ENCODE assay signal across 1 cellular context in the genomic region with DNA sequence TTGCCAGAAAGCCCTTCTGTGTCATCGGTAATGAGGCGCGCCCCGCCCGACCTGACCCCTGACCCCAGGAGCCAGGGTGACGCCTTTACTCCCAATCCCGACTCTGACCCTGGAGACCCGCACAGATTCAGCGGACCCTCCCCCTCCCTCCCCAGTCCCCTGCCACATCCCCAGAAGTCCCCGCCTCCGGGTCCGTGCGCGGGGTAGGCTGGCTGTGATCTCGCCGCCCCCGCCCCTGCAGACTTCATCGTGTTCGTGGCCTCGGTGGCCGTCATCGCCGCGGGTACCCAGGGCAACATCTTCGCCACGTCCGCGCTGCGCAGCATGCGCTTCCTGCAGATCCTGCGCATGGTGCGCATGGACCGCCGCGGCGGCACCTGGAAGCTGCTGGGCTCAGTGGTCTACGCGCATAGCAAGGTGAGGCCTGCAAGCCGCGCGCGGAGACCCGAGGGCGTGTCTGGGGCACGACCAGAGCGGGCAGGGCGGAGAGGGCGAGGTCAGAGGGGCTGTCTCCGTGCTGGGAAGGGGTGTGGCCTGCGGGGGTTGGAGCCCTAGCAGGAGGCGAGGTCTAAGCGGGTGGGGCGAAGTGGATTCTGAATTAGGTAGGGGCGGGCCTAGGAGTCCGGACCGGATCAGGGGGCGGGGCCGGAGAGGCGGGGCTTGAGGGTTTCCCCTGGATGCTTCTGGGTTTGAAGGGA.
A peak's percentile ranks its signal among the peaks of the same experiment; 100 is the strongest.
TF ChIP-seq lines count a peak whose summit lies in the region.

No MANE protein-coding gene starts in this region.

TF ChIP-seq in H1, 55 proteins besides CTCF, POLR2A, EP300 and RAD21:
- TF ChIP-seq SIX5 (IDR thresholded peaks at IDR 0.05; ENCODE audit: low read depth, low read length) (no peak), TAF7 (optimal IDR thresholded peaks at IDR 0.05; ENCODE audit: borderline replicate concordance, low read depth, low read length) (no peak), KDM1A (IDR thresholded peaks at IDR 0.05; ENCODE audit: borderline replicate concordance, low read length) (peak; percentile 83; the same call in 1 of the 2 replicates), TEAD4 (IDR thresholded peaks at IDR 0.05; ENCODE audit: low read depth, low read length) (peak; percentile 78; the same call in 1 of the 2 replicates), PHF8 (conservative IDR thresholded peaks at IDR 0.05; ENCODE audit: low read depth, low read length) (peak; percentile 36; the same call in 1 of the 2 replicates), NRF1 (IDR thresholded peaks at IDR 0.05; ENCODE audit: low read depth, low read length) (peak; percentile 29; the same call in 1 of the 2 replicates), SIN3A (conservative IDR thresholded peaks at IDR 0.05 in 1 of 2, IDR thresholded peaks at IDR 0.05 in 1 of 2; ENCODE audit: low read depth in 1 of 2, low read length in 2 of 2) (0 out of 4 replicates have a peak, but pooled peaks of 1 of the 2 experiments have one; percentile 22), ASH2L (IDR thresholded peaks at IDR 0.05; ENCODE audit: low read length) (peak; percentile 75)
- TF ChIP-seq, protein P1, sequence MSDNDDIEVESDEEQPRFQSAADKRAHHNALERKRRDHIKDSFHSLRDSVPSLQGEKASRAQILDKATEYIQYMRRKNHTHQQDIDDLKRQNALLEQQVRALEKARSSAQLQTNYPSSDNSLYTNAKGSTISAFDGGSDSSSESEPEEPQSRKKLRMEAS (IDR thresholded peaks at IDR 0.05) = peak; percentile 82
